Comparison of ENCODE assay signal across 8 cellular contexts in the genomic region with DNA sequence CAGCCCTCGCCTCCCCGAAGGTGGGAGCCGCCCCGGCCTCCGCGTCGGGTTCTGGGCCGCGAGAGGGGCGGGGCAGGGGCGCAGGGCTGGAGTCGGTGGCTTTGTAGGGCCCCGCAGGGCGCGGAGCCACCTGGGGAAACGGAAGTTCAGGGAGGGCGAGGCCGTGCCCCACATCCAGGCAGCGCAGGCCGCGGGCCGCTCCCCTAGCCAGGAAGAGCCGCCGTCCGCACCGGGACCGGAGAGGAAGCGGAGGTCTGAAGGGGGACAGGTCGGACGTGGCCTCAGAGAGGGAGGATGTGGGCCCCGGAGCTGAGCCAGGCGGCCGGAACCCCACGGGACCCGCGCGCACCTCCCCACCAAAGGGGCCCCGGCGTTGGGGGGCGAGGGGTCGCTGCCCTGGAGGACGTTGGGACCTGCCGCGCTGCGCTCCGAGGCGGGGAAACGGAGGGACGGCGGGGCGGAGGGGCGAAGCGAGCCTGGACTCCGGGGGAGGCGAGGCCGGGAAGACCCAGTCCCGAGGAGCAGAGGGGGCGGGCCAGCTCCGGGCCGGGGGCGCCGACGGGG. TPM values are rescaled to one million over a fixed set of nuclear protein-coding genes. Genes with fewer than 3 reads are reported as not detected.
A peak's percentile ranks its signal among the peaks of the same experiment; 100 is the strongest.
DNase-seq lines count a peak whose midpoint lies in the region; ATAC-seq and TF ChIP-seq lines count a peak whose summit lies in the region.

No MANE protein-coding gene starts in this region.

- H3K4me3 ChIP-seq in BJ (ENCODE audit: low read depth, low read length) (peak overlapping the region; percentile 98), NT2/D1 (ENCODE audit: insufficient read length, low read depth) (peak overlapping the region; percentile 74), iPS-20b (ENCODE audit: low read length) (peak overlapping the region; percentile 30; the same call in 1 of the 2 replicates)

- TF ChIP-seq CTCF in BJ (IDR thresholded peaks at IDR 0.05; ENCODE audit: insufficient read depth, low read depth, low read length), result no peak

- no peaks in the 10 kb centered on the region for H3K36me3 Mint-ChIP-seq in stimulated activated memory B cell treated with anti-CD40 and anti-IgM and Interleukin-4, amounts not matched to agents 10 μg/mL and 1 μg/mL and 100 μg/mL, for 72 hours

- no peaks in the 10 kb centered on the region for H3K27me3 ChIP-seq in BJ (ENCODE audit: control insufficient read depth, insufficient read depth, low read length)
- peaks cover 21% of the 10 kb centered on the region for H3K27me3 ChIP-seq in NT2/D1 (ENCODE audit: insufficient read depth, insufficient read length)
- peaks cover 64% of the 10 kb centered on the region for H3K27me3 ChIP-seq in iPS-20b (ENCODE audit: insufficient read depth, low read length)

- peak overlapping the region; percentile 89 for H3K4me3 Mint-ChIP-seq in stimulated activated memory B cell treated with anti-CD40 and anti-IgM and Interleukin-4, amounts not matched to agents 10 μg/mL and 1 μg/mL and 100 μg/mL, for 72 hours

- DNase-seq in BJ (ENCODE audit: low read depth) (no peak), NT2/D1 (ENCODE audit: low read depth, low spot score) (no peak), amniotic epithelial cell (ENCODE audit: low read depth) (peak; percentile 36), HuH-7 (ENCODE audit: low spot score) (no peak)

- CTCF ChIA-PET in BJ (lab: Yijun Ruan, JAX), result interaction anchor here (2.4 kb wide), 1 partner anchor 23 kb away, joined by 13 read pairs; no protein-coding TSS in a partner anchor

- peaks cover 25% of the 10 kb centered on the region for H3K4me1 Mint-ChIP-seq in stimulated activated memory B cell treated with anti-CD40 and anti-IgM and Interleukin-4, amounts not matched to agents 10 μg/mL and 1 μg/mL and 100 μg/mL, for 72 hours

- H3K9me3 Mint-ChIP-seq in stimulated activated memory B cell treated with anti-CD40 and anti-IgM and Interleukin-4, amounts not matched to agents 10 μg/mL and 1 μg/mL and 100 μg/mL, for 72 hours, result no peaks in the 10 kb centered on the region

- no peaks in the 10 kb centered on the region for H3K27me3 Mint-ChIP-seq in stimulated activated memory B cell treated with anti-CD40 and anti-IgM and Interleukin-4, amounts not matched to agents 10 μg/mL and 1 μg/mL and 100 μg/mL, for 72 hours

- ATAC-seq in GM21360 (IDR thresholded peaks at IDR 0.05; ENCODE audit: unreplicated experiment) (peak; percentile 28), GM18873 (IDR thresholded peaks at IDR 0.05; ENCODE audit: low FRiP score, unreplicated experiment) (no peak)
- ATAC-seq in stimulated activated memory B cell treated with anti-CD40 and anti-IgM and Interleukin-4, amounts not matched to agents 10 μg/mL and 1 μg/mL and 100 μg/mL, for 72 hours, result peak; percentile 50

- POLR2A ChIA-PET in BJ (lab: Charles Lee), result interaction anchor here (0.6 to 1.6 kb wide), 3 partner anchors 23 to 230 kb away, joined by 3 to 4 read pairs (median 4); no protein-coding TSS in a partner anchor

- H3K9ac ChIP-seq in NT2/D1 (ENCODE audit: insufficient read length, low read depth) (peak overlapping the region; percentile 85), iPS-20b (ENCODE audit: low read depth, low read length) (no peak overlapping the region)

- no peak overlapping the region for H3K27ac ChIP-seq in iPS-20b (ENCODE audit: low read length)

- H3K36me3 ChIP-seq in BJ (ENCODE audit: control insufficient read depth, insufficient read depth, low read length) (peaks cover 8% of the 10 kb centered on the region), NT2/D1 (ENCODE audit: insufficient read depth, insufficient read length, low read length) (peaks cover 16% of the 10 kb centered on the region), iPS-20b (ENCODE audit: insufficient read depth, low read depth, low read length) (no peaks in the 10 kb centered on the region)

- peak overlapping the region; percentile 91 for H3K27ac Mint-ChIP-seq in stimulated activated memory B cell treated with anti-CD40 and anti-IgM and Interleukin-4, amounts not matched to agents 10 μg/mL and 1 μg/mL and 100 μg/mL, for 72 hours

- H3K4me1 ChIP-seq in NT2/D1 (ENCODE audit: insufficient read depth, insufficient read length) (peaks cover 35% of the 10 kb centered on the region), iPS-20b (ENCODE audit: insufficient read depth, low read length) (no peaks in the 10 kb centered on the region)

- H3K9me3 ChIP-seq in NT2/D1 (ENCODE audit: insufficient read depth, low read length), result no peaks in the 10 kb centered on the region
- no peaks in the 10 kb centered on the region for H3K9me3 ChIP-seq in iPS-20b (ENCODE audit: insufficient read depth, low read depth, low read length)

RNA-seq across cellular contexts. Expression of a gene that starts 0.5 kb away (rescaled TPM):
- polyA plus RNA-seq in BJ (2011; rRNA removed), result 152 and 338 TPM in 2 replicates
- 101 and 154 TPM in 2 replicates for polyA minus RNA-seq in BJ (2011; rRNA and poly(A)+ RNA removed)

RNA-seq across cellular contexts. Expression of a gene that starts 15.7 kb away (rescaled TPM):
- polyA plus RNA-seq in BJ (2011; rRNA removed), result 11.6 and 15.4 TPM in 2 replicates
- 7.9 and 11.7 TPM in 2 replicates for polyA minus RNA-seq in BJ (2011; rRNA and poly(A)+ RNA removed)

RNA-seq across cellular contexts. Expression of a gene that starts 45.1 kb away (rescaled TPM):
- polyA plus RNA-seq in BJ (2011; rRNA removed), result 57.6 and 118 TPM in 2 replicates
- 68.4 and 76.6 TPM in 2 replicates for polyA minus RNA-seq in BJ (2011; rRNA and poly(A)+ RNA removed)

Comparison
In these comparisons a context has a peak if more than half of its experiments do, and no peak if none do; other contexts are left out.
1. H3K4me3 ChIP-seq: peak in every context shown above with its lines; median percentile 98 in BJ; 74 in NT2/D1; 30 in iPS-20b.